In the genomic region with DNA sequence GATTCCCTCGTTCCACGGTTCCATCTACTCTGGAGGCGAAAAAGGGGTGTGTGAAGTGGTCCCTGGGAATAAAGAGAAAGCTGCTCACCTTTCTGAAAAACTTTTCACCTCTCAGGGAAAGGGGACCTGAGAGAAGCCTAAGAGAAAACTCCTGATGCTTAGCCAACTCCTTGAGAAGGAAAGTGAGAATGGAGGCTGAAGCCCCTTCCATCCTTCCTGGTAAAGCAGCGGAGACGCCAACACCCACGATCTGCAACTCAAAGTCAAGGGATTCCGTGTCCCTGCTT, we compare ENCODE assay signal across 8 cellular contexts.
DNase-seq lines count a peak whose midpoint lies in the region; TF ChIP-seq lines count a peak whose summit lies in the region.

No MANE protein-coding gene starts in this region.

- H3K36me3 ChIP-seq in HUES6 (ENCODE audit: control insufficient read depth, insufficient read depth, low read length) (no peaks in the 10 kb centered on the region), mucosa of rectum (ENCODE audit: control insufficient read depth in 2 of 2, insufficient read depth in 2 of 2, low read length in 2 of 2) (no peaks in the 10 kb centered on the region)

- DNase-seq in cardiac fibroblast (ENCODE audit: low read depth in 2 of 2) (no peak), GM19240 (ENCODE audit: insufficient read length, low spot score) (no peak), DMS153 (lab: John Stamatoyannopoulos, UW) (no peak), C1 segment of cervical spinal cord (lab: John Stamatoyannopoulos, UW) (no peak), G401 (ENCODE audit: low spot score) (no peak)

- H3K27me3 ChIP-seq in HUES6 (ENCODE audit: control insufficient read depth, insufficient read depth, low read length) (peaks cover 21% of the 10 kb centered on the region; the same call in 1 of the 2 replicates), mucosa of rectum (ENCODE audit: control insufficient read depth in 2 of 2, insufficient read depth in 2 of 2, low read length in 2 of 2) (no peaks in the 10 kb centered on the region)

- H3K4me1 ChIP-seq in HUES6 (ENCODE audit: control insufficient read depth, insufficient read depth, low read length) (peaks cover 47% of the 10 kb centered on the region), mucosa of rectum (ENCODE audit: control insufficient read depth in 2 of 2, insufficient read depth in 2 of 2, low read length in 2 of 2) (peaks cover 55 to 59% of the 10 kb centered on the region in 2 donors)

- peak overlapping the region; percentile 67 for H3K9ac ChIP-seq in HUES6 (ENCODE audit: low read length)
- peak overlapping the region; percentile 87 to 88 for H3K9ac ChIP-seq in mucosa of rectum (ENCODE audit: low read depth in 1 of 2, low read length in 2 of 2)

- no peaks in the 10 kb centered on the region for H3K9me3 ChIP-seq in HUES6 (ENCODE audit: control insufficient read depth, insufficient read depth, low read depth, low read length)
- no peaks in the 10 kb centered on the region for H3K9me3 ChIP-seq in mucosa of rectum (ENCODE audit: control insufficient read depth in 2 of 2, low read length in 2 of 2)

- in situ Hi-C loops in G401 (cut with HindIII; ENCODE audit: low sequenced_read_pairs) = no loop called here

- TF ChIP-seq CTCF in 22Rv1 (IDR thresholded peaks at IDR 0.05) (no peak), cardiac fibroblast (IDR thresholded peaks at IDR 0.05; ENCODE audit: low read depth, low read length) (no peak)

- peak overlapping the region; percentile 97 for H3K27ac ChIP-seq in 22Rv1
- H3K27ac ChIP-seq in HUES6 (ENCODE audit: low read depth, low read length) = no peak overlapping the region; the same call in 1 of the 2 replicates
- H3K27ac ChIP-seq in mucosa of rectum (ENCODE audit: low read depth in 2 of 2, low read length in 2 of 2) = peak overlapping the region; percentile 96 to 100

- peak overlapping the region; percentile 58 for H3K4me3 ChIP-seq in HUES6 (ENCODE audit: low read depth, low read length)
- peak overlapping the region; percentile 43 for H3K4me3 ChIP-seq in cardiac fibroblast (replicated peaks in 1 of 2; ENCODE audit: low read depth in 2 of 2, low read length in 2 of 2)
- peak overlapping the region; percentile 68 to 80 for H3K4me3 ChIP-seq in mucosa of rectum (ENCODE audit: low read length in 2 of 2)
